1 cellular context compared by ENCODE assay signal in the genomic region with DNA sequence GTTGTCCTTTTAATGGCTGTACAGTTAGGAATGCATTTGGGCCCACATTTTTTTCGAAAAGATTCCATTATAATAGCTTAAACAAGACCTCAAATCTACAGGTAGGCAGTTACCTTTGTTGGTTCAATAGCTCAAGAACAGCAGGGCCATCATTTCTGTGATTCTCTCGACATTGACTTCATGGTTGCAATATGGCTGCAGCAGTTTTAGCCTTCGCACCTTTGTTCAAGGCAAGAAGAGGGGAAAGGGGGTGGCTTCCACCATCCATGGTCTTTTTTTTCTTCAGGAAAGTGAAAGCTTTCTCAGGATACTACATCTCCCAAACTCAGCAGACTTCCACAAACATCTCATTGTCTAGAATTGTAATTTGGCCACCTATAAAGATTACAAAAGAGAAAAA.
TF ChIP-seq lines count a peak whose summit lies in the region.

No MANE protein-coding gene starts in this region.

TF ChIP-seq in K562, 482 proteins besides CTCF, POLR2A, EP300 and RAD21:
- TF ChIP-seq, protein P1, sequence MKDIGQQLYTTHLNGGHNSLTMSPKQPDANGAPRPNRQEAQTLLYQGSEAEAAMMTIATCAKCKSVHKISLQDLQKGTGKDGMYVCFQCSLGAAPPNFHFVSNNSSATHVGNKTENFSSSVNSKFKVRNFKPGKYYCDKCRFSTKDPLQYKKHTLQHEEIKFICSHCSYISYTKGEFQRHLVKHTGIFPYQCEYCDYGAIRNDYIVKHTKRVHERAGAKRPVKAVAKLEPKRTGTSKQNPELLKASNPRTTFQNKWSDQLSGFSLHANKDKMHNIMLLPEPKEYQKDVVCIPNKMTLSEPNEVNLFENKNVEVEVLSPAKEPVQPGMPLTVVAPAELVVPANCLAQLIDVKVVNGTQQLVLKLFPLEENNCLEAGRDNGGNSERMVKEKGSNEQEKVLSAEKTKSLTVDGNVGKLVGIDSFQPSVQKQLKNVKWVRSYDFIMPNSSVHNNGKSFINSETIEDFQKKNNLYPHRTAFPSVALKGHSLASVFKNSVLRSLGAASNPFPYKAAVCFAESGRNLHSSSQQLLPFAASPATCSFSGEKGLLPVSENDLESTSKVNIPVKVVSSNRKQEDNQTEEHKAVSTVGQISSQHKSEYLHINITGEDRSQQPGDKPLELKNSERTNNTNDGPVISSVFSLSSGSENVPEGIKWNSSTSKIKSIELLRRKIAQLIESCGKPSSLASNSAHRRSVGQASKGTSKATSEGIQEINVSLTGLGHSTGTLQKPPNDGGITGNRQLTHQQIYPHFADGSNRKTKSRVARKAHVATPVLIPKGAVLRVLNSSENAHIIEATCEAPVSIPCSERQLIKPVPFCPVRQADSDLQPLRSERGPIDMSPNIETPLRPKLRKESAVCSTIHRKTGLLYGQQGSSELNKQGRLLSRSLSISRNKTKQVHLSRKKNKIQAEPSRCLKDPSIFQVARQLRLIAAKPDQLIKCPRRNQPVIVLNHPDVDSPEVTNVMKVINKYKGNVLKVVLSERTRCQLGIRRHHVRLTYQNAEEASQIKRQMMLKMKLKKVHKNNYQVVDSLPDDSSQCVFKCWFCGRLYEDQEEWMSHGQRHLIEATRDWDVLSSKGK (CRISPR knock-in tag; IDR thresholded peaks at IDR 0.05) = no peak
- TF ChIP-seq, protein P2, sequence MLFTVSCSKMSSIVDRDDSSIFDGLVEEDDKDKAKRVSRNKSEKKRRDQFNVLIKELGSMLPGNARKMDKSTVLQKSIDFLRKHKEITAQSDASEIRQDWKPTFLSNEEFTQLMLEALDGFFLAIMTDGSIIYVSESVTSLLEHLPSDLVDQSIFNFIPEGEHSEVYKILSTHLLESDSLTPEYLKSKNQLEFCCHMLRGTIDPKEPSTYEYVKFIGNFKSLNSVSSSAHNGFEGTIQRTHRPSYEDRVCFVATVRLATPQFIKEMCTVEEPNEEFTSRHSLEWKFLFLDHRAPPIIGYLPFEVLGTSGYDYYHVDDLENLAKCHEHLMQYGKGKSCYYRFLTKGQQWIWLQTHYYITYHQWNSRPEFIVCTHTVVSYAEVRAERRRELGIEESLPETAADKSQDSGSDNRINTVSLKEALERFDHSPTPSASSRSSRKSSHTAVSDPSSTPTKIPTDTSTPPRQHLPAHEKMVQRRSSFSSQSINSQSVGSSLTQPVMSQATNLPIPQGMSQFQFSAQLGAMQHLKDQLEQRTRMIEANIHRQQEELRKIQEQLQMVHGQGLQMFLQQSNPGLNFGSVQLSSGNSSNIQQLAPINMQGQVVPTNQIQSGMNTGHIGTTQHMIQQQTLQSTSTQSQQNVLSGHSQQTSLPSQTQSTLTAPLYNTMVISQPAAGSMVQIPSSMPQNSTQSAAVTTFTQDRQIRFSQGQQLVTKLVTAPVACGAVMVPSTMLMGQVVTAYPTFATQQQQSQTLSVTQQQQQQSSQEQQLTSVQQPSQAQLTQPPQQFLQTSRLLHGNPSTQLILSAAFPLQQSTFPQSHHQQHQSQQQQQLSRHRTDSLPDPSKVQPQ (CRISPR knock-in tag; IDR thresholded peaks at IDR 0.05; ENCODE audit: borderline replicate concordance) = no peak
- TF ChIP-seq, protein P3, sequence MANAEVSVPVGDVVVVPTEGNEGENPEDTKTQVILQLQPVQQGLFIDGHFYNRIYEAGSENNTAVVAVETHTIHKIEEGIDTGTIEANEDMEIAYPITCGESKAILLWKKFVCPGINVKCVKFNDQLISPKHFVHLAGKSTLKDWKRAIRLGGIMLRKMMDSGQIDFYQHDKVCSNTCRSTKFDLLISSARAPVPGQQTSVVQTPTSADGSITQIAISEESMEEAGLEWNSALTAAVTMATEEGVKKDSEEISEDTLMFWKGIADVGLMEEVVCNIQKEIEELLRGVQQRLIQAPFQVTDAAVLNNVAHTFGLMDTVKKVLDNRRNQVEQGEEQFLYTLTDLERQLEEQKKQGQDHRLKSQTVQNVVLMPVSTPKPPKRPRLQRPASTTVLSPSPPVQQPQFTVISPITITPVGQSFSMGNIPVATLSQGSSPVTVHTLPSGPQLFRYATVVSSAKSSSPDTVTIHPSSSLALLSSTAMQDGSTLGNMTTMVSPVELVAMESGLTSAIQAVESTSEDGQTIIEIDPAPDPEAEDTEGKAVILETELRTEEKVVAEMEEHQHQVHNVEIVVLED (CRISPR knock-in tag; IDR thresholded peaks at IDR 0.05) = no peak
- TF ChIP-seq ARHGAP35 (IDR thresholded peaks at IDR 0.05; ENCODE audit: partially characterized antibody) (no peak), POLR2AphosphoS5 (IDR thresholded peaks at IDR 0.05; ENCODE audit: control insufficient read depth, insufficient read depth, low read depth, low read length) (no peak), TCF7 (IDR thresholded peaks at IDR 0.05; ENCODE audit: borderline replicate concordance) (no peak), MTF1 (CRISPR knock-in tag; IDR thresholded peaks at IDR 0.05; ENCODE audit: borderline replicate concordance) (no peak), YBX1 (IDR thresholded peaks at IDR 0.05) (no peak), ATF7 (IDR thresholded peaks at IDR 0.05) (no peak), MTA3 (IDR thresholded peaks at IDR 0.05; ENCODE audit: borderline replicate concordance) (no peak), PTBP1 (IDR thresholded peaks at IDR 0.05; ENCODE audit: low read depth, low read length) (no peak), KDM5B (IDR thresholded peaks at IDR 0.05; ENCODE audit: insufficient replicate concordance, low read depth, low read length) (no peak), SMARCE1 (IDR thresholded peaks at IDR 0.05) (no peak), LEF1 (IDR thresholded peaks at IDR 0.05) (no peak), FOXM1 (IDR thresholded peaks at IDR 0.05; ENCODE audit: low read depth) (no peak), FOXM1 (CRISPR knock-in tag; IDR thresholded peaks at IDR 0.05; ENCODE audit: low read depth) (no peak)
- TF ChIP-seq, protein P4, sequence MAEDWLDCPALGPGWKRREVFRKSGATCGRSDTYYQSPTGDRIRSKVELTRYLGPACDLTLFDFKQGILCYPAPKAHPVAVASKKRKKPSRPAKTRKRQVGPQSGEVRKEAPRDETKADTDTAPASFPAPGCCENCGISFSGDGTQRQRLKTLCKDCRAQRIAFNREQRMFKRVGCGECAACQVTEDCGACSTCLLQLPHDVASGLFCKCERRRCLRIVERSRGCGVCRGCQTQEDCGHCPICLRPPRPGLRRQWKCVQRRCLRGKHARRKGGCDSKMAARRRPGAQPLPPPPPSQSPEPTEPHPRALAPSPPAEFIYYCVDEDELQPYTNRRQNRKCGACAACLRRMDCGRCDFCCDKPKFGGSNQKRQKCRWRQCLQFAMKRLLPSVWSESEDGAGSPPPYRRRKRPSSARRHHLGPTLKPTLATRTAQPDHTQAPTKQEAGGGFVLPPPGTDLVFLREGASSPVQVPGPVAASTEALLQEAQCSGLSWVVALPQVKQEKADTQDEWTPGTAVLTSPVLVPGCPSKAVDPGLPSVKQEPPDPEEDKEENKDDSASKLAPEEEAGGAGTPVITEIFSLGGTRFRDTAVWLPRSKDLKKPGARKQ (CRISPR knock-in tag; IDR thresholded peaks at IDR 0.05) = no peak
- TF ChIP-seq, protein P5, sequence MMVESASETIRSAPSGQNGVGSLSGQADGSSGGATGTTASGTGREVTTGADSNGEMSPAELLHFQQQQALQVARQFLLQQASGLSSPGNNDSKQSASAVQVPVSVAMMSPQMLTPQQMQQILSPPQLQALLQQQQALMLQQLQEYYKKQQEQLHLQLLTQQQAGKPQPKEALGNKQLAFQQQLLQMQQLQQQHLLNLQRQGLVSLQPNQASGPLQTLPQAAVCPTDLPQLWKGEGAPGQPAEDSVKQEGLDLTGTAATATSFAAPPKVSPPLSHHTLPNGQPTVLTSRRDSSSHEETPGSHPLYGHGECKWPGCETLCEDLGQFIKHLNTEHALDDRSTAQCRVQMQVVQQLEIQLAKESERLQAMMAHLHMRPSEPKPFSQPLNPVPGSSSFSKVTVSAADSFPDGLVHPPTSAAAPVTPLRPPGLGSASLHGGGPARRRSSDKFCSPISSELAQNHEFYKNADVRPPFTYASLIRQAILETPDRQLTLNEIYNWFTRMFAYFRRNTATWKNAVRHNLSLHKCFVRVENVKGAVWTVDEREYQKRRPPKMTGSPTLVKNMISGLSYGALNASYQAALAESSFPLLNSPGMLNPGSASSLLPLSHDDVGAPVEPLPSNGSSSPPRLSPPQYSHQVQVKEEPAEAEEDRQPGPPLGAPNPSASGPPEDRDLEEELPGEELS (CRISPR knock-in tag; IDR thresholded peaks at IDR 0.05; ENCODE audit: borderline replicate concordance) = no peak
- TF ChIP-seq, protein P6, sequence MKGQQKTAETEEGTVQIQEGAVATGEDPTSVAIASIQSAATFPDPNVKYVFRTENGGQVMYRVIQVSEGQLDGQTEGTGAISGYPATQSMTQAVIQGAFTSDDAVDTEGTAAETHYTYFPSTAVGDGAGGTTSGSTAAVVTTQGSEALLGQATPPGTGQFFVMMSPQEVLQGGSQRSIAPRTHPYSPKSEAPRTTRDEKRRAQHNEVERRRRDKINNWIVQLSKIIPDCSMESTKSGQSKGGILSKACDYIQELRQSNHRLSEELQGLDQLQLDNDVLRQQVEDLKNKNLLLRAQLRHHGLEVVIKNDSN (CRISPR knock-in tag; IDR thresholded peaks at IDR 0.05) = no peak
- TF ChIP-seq, protein P7, sequence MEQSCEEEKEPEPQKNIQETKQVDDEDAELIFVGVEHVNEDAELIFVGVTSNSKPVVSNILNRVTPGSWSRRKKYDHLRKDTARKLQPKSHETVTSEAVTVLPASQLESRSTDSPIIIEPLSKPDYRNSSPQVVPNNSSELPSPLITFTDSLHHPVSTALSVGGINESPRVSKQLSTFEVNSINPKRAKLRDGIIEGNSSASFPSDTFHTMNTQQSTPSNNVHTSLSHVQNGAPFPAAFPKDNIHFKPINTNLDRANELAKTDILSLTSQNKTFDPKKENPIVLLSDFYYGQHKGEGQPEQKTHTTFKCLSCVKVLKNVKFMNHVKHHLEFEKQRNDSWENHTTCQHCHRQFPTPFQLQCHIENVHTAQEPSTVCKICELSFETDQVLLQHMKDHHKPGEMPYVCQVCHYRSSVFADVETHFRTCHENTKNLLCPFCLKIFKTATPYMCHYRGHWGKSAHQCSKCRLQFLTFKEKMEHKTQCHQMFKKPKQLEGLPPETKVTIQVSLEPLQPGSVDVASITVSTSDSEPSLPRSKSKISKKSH (CRISPR knock-in tag; IDR thresholded peaks at IDR 0.05) = no peak
- TF ChIP-seq, protein P8, sequence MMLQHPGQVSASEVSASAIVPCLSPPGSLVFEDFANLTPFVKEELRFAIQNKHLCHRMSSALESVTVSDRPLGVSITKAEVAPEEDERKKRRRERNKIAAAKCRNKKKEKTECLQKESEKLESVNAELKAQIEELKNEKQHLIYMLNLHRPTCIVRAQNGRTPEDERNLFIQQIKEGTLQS (IDR thresholded peaks at IDR 0.05) = no peak
- TF ChIP-seq, protein P8 (CRISPR knock-in tag; conservative IDR thresholded peaks at IDR 0.05) = no peak
